10 cellular contexts compared by ENCODE assay signal in the genomic region with DNA sequence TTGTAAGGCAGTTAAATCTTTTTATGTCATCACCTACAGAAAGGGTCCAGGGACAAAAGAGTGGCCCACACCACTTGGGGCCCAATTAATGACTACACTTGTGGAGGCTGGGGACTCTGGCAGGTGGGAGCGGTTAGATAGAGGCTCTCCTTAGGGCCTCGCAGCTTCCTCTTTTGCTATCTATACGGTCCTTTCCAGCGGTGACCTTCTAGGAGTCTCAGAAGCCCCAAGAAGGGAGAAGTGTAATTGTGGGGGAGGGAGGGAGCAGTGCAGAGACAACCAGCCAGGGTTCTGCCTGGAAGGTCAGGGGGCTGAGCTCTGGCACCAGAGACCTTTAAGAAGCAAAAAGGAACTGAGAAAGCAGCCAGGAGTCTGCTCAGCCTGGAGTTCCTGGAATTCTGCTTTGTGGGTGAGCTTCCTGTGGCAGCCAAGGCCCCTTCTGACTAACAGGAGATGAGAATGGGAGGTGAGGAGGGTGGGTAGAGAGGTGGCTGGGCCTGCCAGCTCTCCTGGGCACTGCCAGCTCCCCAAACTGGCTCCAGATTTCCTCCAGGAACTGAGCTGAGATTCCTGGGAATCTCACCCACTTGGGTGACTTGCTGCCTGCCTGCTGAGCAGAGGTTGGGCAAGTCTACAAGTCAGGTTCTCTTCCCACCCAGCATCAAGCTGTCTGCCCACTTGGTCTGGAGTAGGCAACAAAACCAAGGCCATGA.
DNase-seq lines count a peak whose midpoint lies in the region; ATAC-seq and TF ChIP-seq lines count a peak whose summit lies in the region.
"Had no signal": no experiment of that assay in that cellular context is flagged by ENCODE, and none has a peak within 500 bp of the region (broad histone marks: within the 10 kb centered on the region; RNA-seq: fewer than 3 reads in every experiment).

No MANE protein-coding gene starts in this region.

- peak overlapping the region in 4 of 11 experiments; percentile 18 to 32 (median 27); a peak in 4 of 22 replicates for H3K9ac ChIP-seq in BLaER1 treated with 17β-estradiol and CSF1 and Interleukin-3, amounts not matched to agents 10 nM and 100 nM

- peak overlapping the region in 7 of 11 experiments; percentile 11 to 56 (median 39); a peak in 10 of 22 replicates for H3K27ac ChIP-seq in BLaER1 treated with 17β-estradiol and CSF1 and Interleukin-3, amounts not matched to agents 10 nM and 100 nM

- H4K20me1 ChIP-seq in BLaER1 treated with 17β-estradiol and CSF1 and Interleukin-3, amounts not matched to agents 10 nM and 100 nM, result peaks cover 0 to 9% (median 0%) of the 10 kb centered on the region in 11 experiments; a peak in 1 of 22 replicates

- H3K4me1 ChIP-seq in BLaER1 treated with 17β-estradiol and CSF1 and Interleukin-3, amounts not matched to agents 10 nM and 100 nM, result peaks cover 27 to 55% (median 39%) of the 10 kb centered on the region in 10 experiments

- peak; percentile 56 for ATAC-seq in GM21529 (IDR thresholded peaks at IDR 0.05; ENCODE audit: unreplicated experiment)
- ATAC-seq in SK-N-SH treated with all-trans-retinoic acid at 6 μM for 48 hours, result peak; percentile 66
- no peak for ATAC-seq in GM21381 (IDR thresholded peaks at IDR 0.05; ENCODE audit: unreplicated experiment)
- ATAC-seq in HG03045 (IDR thresholded peaks at IDR 0.05; ENCODE audit: unreplicated experiment), result no peak
- no peak for ATAC-seq in HG03159 (IDR thresholded peaks at IDR 0.05; ENCODE audit: unreplicated experiment)
- ATAC-seq: left lobe of liver had no signal

- no peak overlapping the region for H3K4me3 ChIP-seq in BLaER1 treated with 17β-estradiol and CSF1 and Interleukin-3, amounts not matched to agents 10 nM and 100 nM

- no peaks in the 10 kb centered on the region for H3K36me3 ChIP-seq in BLaER1 treated with 17β-estradiol and CSF1 and Interleukin-3, amounts not matched to agents 10 nM and 100 nM

- H3K27me3 ChIP-seq in BLaER1 treated with 17β-estradiol and CSF1 and Interleukin-3, amounts not matched to agents 10 nM and 100 nM, result no peaks in the 10 kb centered on the region

- peak overlapping the region; percentile 38 to 85 (median 77) for H3K4me2 ChIP-seq in BLaER1 treated with 17β-estradiol and CSF1 and Interleukin-3, amounts not matched to agents 10 nM and 100 nM

- peak; percentile 61 for DNase-seq in islet precursor cell
- DNase-seq in HuH-7 (ENCODE audit: low spot score), result no peak
- DNase-seq: DMS79 treated with DMSO at 0.1 percent for 48 hours had no signal

- H3K9me3 ChIP-seq in BLaER1 treated with 17β-estradiol and CSF1 and Interleukin-3, amounts not matched to agents 10 nM and 100 nM (replicated peaks in 1 of 11), result no peaks in the 10 kb centered on the region

TF ChIP-seq in SK-N-SH treated with all-trans-retinoic acid at 6 μM for 48 hours, 23 proteins besides CTCF, POLR2A, EP300 and RAD21:
- TF ChIP-seq ZFP30 (CRISPR knock-in tag; IDR thresholded peaks at IDR 0.05) (no peak), POU6F1 (CRISPR knock-in tag; IDR thresholded peaks at IDR 0.05; ENCODE audit: borderline replicate concordance, low read depth) (no peak)
TF ChIP-seq in SK-N-SH treated with all-trans-retinoic acid at 6 μM for 48 hours: peak in this region for 0.

Comparison
In these comparisons a context has a peak if more than half of its experiments do, and no peak if none do; other contexts are left out.
1. ATAC-seq: peak in GM21529 (single experiment) and SK-N-SH treated with all-trans-retinoic acid at 6 μM for 48 hours (single experiment); none in GM21381 (single experiment), HG03045 (single experiment) and HG03159 (single experiment).